8 cellular contexts compared by ENCODE assay signal in genomic region chr19:48618916-48619691, GRCh38. TPM values are rescaled to one million over a fixed set of nuclear protein-coding genes. Genes with fewer than 3 reads are reported as not detected.
DNase-seq lines count a peak whose midpoint lies in the region; ATAC-seq, FAIRE-seq and TF ChIP-seq lines count a peak whose summit lies in the region.

Gene RPL18, minus strand, starts transcription at chr19:48619178. Its CDS starts 35 bp downstream, at chr19:48619143.
Gene SPHK2, plus strand, starts transcription at chr19:48619506. Its CDS starts 1,009 bp downstream, at chr19:48620515.

- peaks cover 41% of the 10 kb centered on the region for H4K20me1 ChIP-seq in smooth muscle cell (ENCODE audit: low read depth)

- peaks cover 27% of the 10 kb centered on the region for H3K79me2 ChIP-seq in smooth muscle cell (ENCODE audit: low read depth)

- TF ChIP-seq CTCF in AG04449 (IDR thresholded peaks at IDR 0.05; ENCODE audit: insufficient read depth, low read length, missing control alignments) (no peak), WI38 (IDR thresholded peaks at IDR 0.05; ENCODE audit: low read depth, low read length) (no peak), bronchial epithelial cell (IDR thresholded peaks at IDR 0.05; ENCODE audit: insufficient read depth, low read length, severe bottlenecking) (no peak), smooth muscle cell (IDR thresholded peaks at IDR 0.05; ENCODE audit: borderline replicate concordance, insufficient read depth, poor library complexity, severe bottlenecking) (no peak)

- no peaks in the 10 kb centered on the region for H3K9me3 ChIP-seq in smooth muscle cell (replicated peaks; ENCODE audit: low read depth)

- peaks cover 28% of the 10 kb centered on the region for H3K4me1 ChIP-seq in smooth muscle cell (ENCODE audit: low read depth)

- peak within 1 kb of the TSS; percentile 79 for H3K27ac ChIP-seq in smooth muscle cell (ENCODE audit: low read depth)

- H3K9ac ChIP-seq in smooth muscle cell (ENCODE audit: low read depth), result peak within 1 kb of the TSS; percentile 97

- peaks cover 21% of the 10 kb centered on the region for H3F3A ChIP-seq in smooth muscle cell (ENCODE audit: low read depth)

- peak; percentile 55 for FAIRE-seq in bronchial epithelial cell (lab: Jason Lieb, UNC)

- DNase-seq in AG04449 (ENCODE audit: low read depth, low spot score) (peak; percentile 99), NCI-H2227 treated with DMSO at 0.1 percent for 48 hours (lab: John Stamatoyannopoulos, UW) (peak; percentile 97), bronchial epithelial cell (ENCODE audit: low read depth) (peak; percentile 97), iPS-NIHi7 (ENCODE audit: extremely low spot score) (peak; percentile 93), smooth muscle cell (lab: John Stamatoyannopoulos, UW; ENCODE audit: unreplicated experiment) (peak; percentile 92)

- peaks cover 26% of the 10 kb centered on the region for H3K36me3 ChIP-seq in bronchial epithelial cell (ENCODE audit: control insufficient read depth, insufficient read depth, low read length)
- peaks cover 3% of the 10 kb centered on the region for H3K36me3 ChIP-seq in smooth muscle cell (ENCODE audit: low read depth)

- H2AFZ ChIP-seq in smooth muscle cell (ENCODE audit: low read depth), result peak within 1 kb of the TSS; percentile 78

- POLR2A ChIA-PET in AG04449 (lab: Yijun Ruan, JAX), result interaction anchor here (0.5 to 3.0 kb wide), 17 partner anchors 9 to 1459 kb away, joined by 3 to 28 read pairs (median 4); partner anchors contain the start of genes DBP, EMP3 and TMEM143

- WGBS in smooth muscle cell (ENCODE audit: low lambda C conversion rate), result 1% methylated on average over 62 of the region's 69 CpGs

- ATAC-seq in GM18907 (IDR thresholded peaks at IDR 0.05; ENCODE audit: unreplicated experiment) (peak; percentile 83), HG03159 (IDR thresholded peaks at IDR 0.05; ENCODE audit: unreplicated experiment) (peak; percentile 70)

- H3K4me3 ChIP-seq in AG04449 (ENCODE audit: low read depth, low read length), result peak within 1 kb of the TSS; percentile 97
- H3K4me3 ChIP-seq in WI38 (ENCODE audit: low read depth, low read length), result peak within 1 kb of the TSS; percentile 100
- peak within 1 kb of the TSS; percentile 83 for H3K4me3 ChIP-seq in bronchial epithelial cell (ENCODE audit: low read depth, low read length)
- H3K4me3 ChIP-seq in smooth muscle cell, result peak within 1 kb of the TSS; percentile 93

- peak within 1 kb of the TSS; percentile 91 for H3K4me2 ChIP-seq in smooth muscle cell

- CTCF ChIA-PET in AG04449 (lab: Yijun Ruan, JAX), result interaction anchor here (1.5 to 6.1 kb wide), 4 partner anchors 11 to 129 kb away, joined by 4 to 27 read pairs (median 13); no protein-coding TSS in a partner anchor

- H3K27me3 ChIP-seq in bronchial epithelial cell (ENCODE audit: control insufficient read depth, insufficient read depth, low read length) (no peaks in the 10 kb centered on the region), smooth muscle cell (ENCODE audit: low read depth) (no peaks in the 10 kb centered on the region)

RNA-seq across cellular contexts. Expression of gene RPL18, which starts in this region (rescaled TPM):
- total RNA-seq in bronchial epithelial cell, result 3,143 and 4,233 TPM in 2 replicates
- total RNA-seq in smooth muscle cell, result 1,279 and 1,519 TPM in 2 replicates
- 666 and 762 TPM in 2 replicates for polyA plus RNA-seq in smooth muscle cell

RNA-seq across cellular contexts. Expression of gene SPHK2, which starts in this region (rescaled TPM):
- total RNA-seq in bronchial epithelial cell (3.3 and 3.4 TPM in 2 replicates), smooth muscle cell (4.0 and 8.2 TPM in 2 replicates)
- 9.3 and 13.8 TPM in 2 replicates for polyA plus RNA-seq in smooth muscle cell

Comparison
In these comparisons a context has a peak if more than half of its experiments do, and no peak if none do; other contexts are left out.
1. Peak in every context shown above with its lines: DNase-seq, ATAC-seq, H3K4me3 ChIP-seq and H3K27ac ChIP-seq.